Comparison of ENCODE assay signal across 2 cellular contexts in genomic region chr5:178564842-178565550, GRCh38.
TF ChIP-seq lines count a peak whose summit lies in the region.

No MANE protein-coding gene starts in this region.

TF ChIP-seq in GM23338, 12 proteins besides CTCF, POLR2A, EP300 and RAD21 (continued from another document):
- TF ChIP-seq EZH2phosphoT487 (IDR thresholded peaks at IDR 0.05; ENCODE audit: unreplicated experiment) (no peak), JUNB (IDR thresholded peaks at IDR 0.05; ENCODE audit: unreplicated experiment) (no peak), POLR2AphosphoS5 (IDR thresholded peaks at IDR 0.05; ENCODE audit: low read depth) (no peak), STAT1 (IDR thresholded peaks at IDR 0.05; ENCODE audit: unreplicated experiment) (no peak), ZNF462 (CRISPR knock-in tag; IDR thresholded peaks at IDR 0.05) (no peak), REST (IDR thresholded peaks at IDR 0.05; ENCODE audit: unreplicated experiment) (no peak), ZNF331 (CRISPR knock-in tag; IDR thresholded peaks at IDR 0.05; ENCODE audit: low read depth) (no peak)

TF ChIP-seq in WTC11, 78 proteins besides CTCF, POLR2A, EP300 and RAD21 (continued from another document):
- TF ChIP-seq MYBL2 (CRISPR knock-in tag; IDR thresholded peaks at IDR 0.05): no peak
- TF ChIP-seq HMGXB4 (CRISPR knock-in tag; IDR thresholded peaks at IDR 0.05): no peak
- no peak for TF ChIP-seq USF2 (CRISPR knock-in tag; IDR thresholded peaks at IDR 0.05)
- TF ChIP-seq RORB (CRISPR knock-in tag; IDR thresholded peaks at IDR 0.05): no peak
- no peak for TF ChIP-seq TCF7 (CRISPR knock-in tag; IDR thresholded peaks at IDR 0.05; ENCODE audit: low read depth)
- no peak for TF ChIP-seq SP1 (CRISPR knock-in tag; conservative IDR thresholded peaks at IDR 0.05)
- TF ChIP-seq ARID4B (CRISPR knock-in tag; IDR thresholded peaks at IDR 0.05; ENCODE audit: borderline replicate concordance): no peak
- no peak for TF ChIP-seq CREB1 (CRISPR knock-in tag; IDR thresholded peaks at IDR 0.05)
- TF ChIP-seq ZNF317 (CRISPR knock-in tag; IDR thresholded peaks at IDR 0.05; ENCODE audit: borderline replicate concordance, low read depth): no peak
- TF ChIP-seq ZNF138 (CRISPR knock-in tag; conservative IDR thresholded peaks at IDR 0.05): no peak
- TF ChIP-seq ETV6 (CRISPR knock-in tag; IDR thresholded peaks at IDR 0.05): no peak
- TF ChIP-seq ZNF512 (CRISPR knock-in tag; IDR thresholded peaks at IDR 0.05; ENCODE audit: borderline replicate concordance): no peak
- TF ChIP-seq ATF2 (CRISPR knock-in tag; IDR thresholded peaks at IDR 0.05; ENCODE audit: borderline replicate concordance, low read depth): no peak
- no peak for TF ChIP-seq GTF2I (CRISPR knock-in tag; conservative IDR thresholded peaks at IDR 0.05)
- no peak for TF ChIP-seq ESRRA (CRISPR knock-in tag; IDR thresholded peaks at IDR 0.05; ENCODE audit: borderline replicate concordance)
TF ChIP-seq in WTC11: peak in this region for 0.
